In genomic region chr19:8445488-8446001, GRCh38 we compare ENCODE assay signal across 8 cellular contexts. TPM values are rescaled to one million over a fixed set of nuclear protein-coding genes. Genes with fewer than 3 reads are reported as not detected.
A peak's percentile ranks its signal among the peaks of the same experiment; 100 is the strongest.
DNase-seq lines count a peak whose midpoint lies in the region; ATAC-seq lines count a peak whose summit lies in the region.

No MANE protein-coding gene starts in this region.

- peak; percentile 16 for ATAC-seq in GM21515 (IDR thresholded peaks at IDR 0.05; ENCODE audit: unreplicated experiment)

- peak overlapping the region; percentile 100 for H3K9ac ChIP-seq in Karpas-422 (ENCODE audit: low read length)

- peak overlapping the region; percentile 79 for H3K4me2 ChIP-seq in Karpas-422 (ENCODE audit: low read depth, low read length, poor library complexity, severe bottlenecking)

- H3K9me3 ChIP-seq in Karpas-422 (ENCODE audit: low read length) (no peaks in the 10 kb centered on the region), ectodermal cell (ENCODE audit: control insufficient read depth, low read length) (no peaks in the 10 kb centered on the region), mesodermal cell (ENCODE audit: control insufficient read depth, low read length) (no peaks in the 10 kb centered on the region)

- H3K36me3 ChIP-seq in Karpas-422 (ENCODE audit: insufficient read depth, low read length) (peaks cover 15% of the 10 kb centered on the region), ectodermal cell (ENCODE audit: control insufficient read depth, insufficient read depth, low read length) (peaks cover 4% of the 10 kb centered on the region), mesodermal cell (ENCODE audit: control insufficient read depth, insufficient read depth, low read length) (peaks cover 32% of the 10 kb centered on the region)

- 0 to 1% methylated on average over 45 of the region's 45 CpGs for WGBS in ectodermal cell, 2 experiments
- 0% methylated on average over 26 to 29 of the region's 45 CpGs for WGBS in mesodermal cell (ENCODE audit: insufficient coverage in 2 of 2), 2 experiments

- H3K4me1 ChIP-seq in Karpas-422 (ENCODE audit: low read length) (peaks cover 30% of the 10 kb centered on the region), ectodermal cell (ENCODE audit: control insufficient read depth, insufficient read depth, low read length) (peaks cover 29% of the 10 kb centered on the region), mesodermal cell (ENCODE audit: control insufficient read depth, insufficient read depth, low read length, poor library complexity, severe bottlenecking) (peaks cover 26% of the 10 kb centered on the region)

- H3K4me3 ChIP-seq in Karpas-422 (ENCODE audit: low read length) (peak overlapping the region; percentile 97), ectodermal cell (ENCODE audit: insufficient read depth, low read depth, low read length) (peak overlapping the region; percentile 98), mesodermal cell (ENCODE audit: extremely low read depth, insufficient read depth, low read length, poor library complexity, severe bottlenecking) (peak overlapping the region; percentile 98)

- peak; percentile 55 for DNase-seq in COR-L47 (lab: John Stamatoyannopoulos, UW)
- peak; percentile 82 for DNase-seq in Karpas-422
- peak; percentile 55 for DNase-seq in activated CD4-positive, CD25-positive, alpha-beta regulatory T cell treated with anti-CD3 and anti-CD28 coated beads, Interleukin-2, amount 50 U/mL, for 72 hours
- DNase-seq in stimulated activated naive CD4-positive, alpha-beta T cell (lab: John Stamatoyannopoulos, UW), result peak in 5 of 6 experiments; percentile 24 to 57 (median 48)
- no peak for DNase-seq in SHP77 treated with DMSO at 0.1 percent for 48 hours (lab: John Stamatoyannopoulos, UW)

- H3K27ac ChIP-seq in Karpas-422 (ENCODE audit: low read length) (peak overlapping the region; percentile 76), ectodermal cell (ENCODE audit: insufficient read depth, low read depth, low read length, poor library complexity, severe bottlenecking) (peak overlapping the region; percentile 88), mesodermal cell (ENCODE audit: low read depth, low read length, severe bottlenecking) (peak overlapping the region; percentile 94)

- H3K27me3 ChIP-seq in Karpas-422 (ENCODE audit: low read length) (no peaks in the 10 kb centered on the region), ectodermal cell (ENCODE audit: control insufficient read depth, insufficient read depth, low read length, poor library complexity, severe bottlenecking) (no peaks in the 10 kb centered on the region)

- H3K79me2 ChIP-seq in Karpas-422 (ENCODE audit: low read length), result peaks cover 57% of the 10 kb centered on the region

- no peaks in the 10 kb centered on the region for H3K9me2 ChIP-seq in Karpas-422 (replicated peaks; ENCODE audit: insufficient read depth, low read length)

- H4K20me1 ChIP-seq in Karpas-422 (ENCODE audit: insufficient read depth, low read depth, low read length), result peaks cover 42% of the 10 kb centered on the region

- no peak overlapping the region; the same call in 1 of the 2 replicates for H2AFZ ChIP-seq in Karpas-422 (ENCODE audit: low read length)

RNA-seq across cellular contexts. Expression of gene HNRNPM, which starts 0.8 kb away (rescaled TPM):
- total RNA-seq in Karpas-422 (2014; rRNA removed; shearing (Covaris generic); ENCODE audit: low replicate concordance), result 34.4 and 94.9 TPM in 2 replicates
- polyA plus RNA-seq in ectodermal cell (2013, experiment 1 of 4), result 538 TPM
- 488 TPM for polyA plus RNA-seq in ectodermal cell (2013, experiment 2 of 4)
- 267 TPM for polyA plus RNA-seq in ectodermal cell (2013, experiment 3 of 4)
- polyA plus RNA-seq in ectodermal cell (2013, experiment 4 of 4), result 313 TPM
- 173 TPM for polyA plus RNA-seq in mesodermal cell (2013, experiment 1 of 2)
- 177 TPM for polyA plus RNA-seq in mesodermal cell (2013, experiment 2 of 2)

RNA-seq across cellular contexts. Expression of gene MARCHF2, which starts 32.4 kb away (rescaled TPM):
- 10.1 and 31.2 TPM in 2 replicates for total RNA-seq in Karpas-422 (2014; rRNA removed; shearing (Covaris generic); ENCODE audit: low replicate concordance)
- polyA plus RNA-seq in ectodermal cell (2013, experiment 1 of 4), result 22.6 TPM
- 22.9 TPM for polyA plus RNA-seq in ectodermal cell (2013, experiment 2 of 4)
- polyA plus RNA-seq in ectodermal cell (2013, experiment 3 of 4), result 25.8 TPM
- polyA plus RNA-seq in ectodermal cell (2013, experiment 4 of 4), result 26.1 TPM
- 26.4 TPM for polyA plus RNA-seq in mesodermal cell (2013, experiment 1 of 2)
- polyA plus RNA-seq in mesodermal cell (2013, experiment 2 of 2), result 20.7 TPM

RNA-seq across cellular contexts. Expression of gene RAB11B, which starts 55.4 kb away (rescaled TPM):
- total RNA-seq in Karpas-422 (2014; rRNA removed; shearing (Covaris generic); ENCODE audit: low replicate concordance), result 23.7 and 42.9 TPM in 2 replicates
- 152 TPM for polyA plus RNA-seq in ectodermal cell (2013, experiment 1 of 4)
- polyA plus RNA-seq in ectodermal cell (2013, experiment 2 of 4), result 138 TPM
- polyA plus RNA-seq in ectodermal cell (2013, experiment 3 of 4), result 113 TPM
- polyA plus RNA-seq in ectodermal cell (2013, experiment 4 of 4), result 124 TPM
- polyA plus RNA-seq in mesodermal cell (2013, experiment 1 of 2), result 111 TPM
- polyA plus RNA-seq in mesodermal cell (2013, experiment 2 of 2), result 95.1 TPM

RNA-seq across cellular contexts. Expression of gene PRAM1, which starts 56.9 kb away (rescaled TPM):
- not detected in 2 replicates for total RNA-seq in Karpas-422 (2014; rRNA removed; shearing (Covaris generic); ENCODE audit: low replicate concordance)
- polyA plus RNA-seq in ectodermal cell (2013, experiment 1 of 4), result 1.9 TPM
- polyA plus RNA-seq in ectodermal cell (2013, experiment 2 of 4), result 2.5 TPM
- 1.7 TPM for polyA plus RNA-seq in ectodermal cell (2013, experiment 3 of 4)
- 2.2 TPM for polyA plus RNA-seq in ectodermal cell (2013, experiment 4 of 4)
- polyA plus RNA-seq in mesodermal cell (2013, experiment 1 of 2), result 0.41 TPM
- 0.46 TPM for polyA plus RNA-seq in mesodermal cell (2013, experiment 2 of 2)
